8 cellular contexts compared by ENCODE assay signal in genomic region chr1:89995595-89996397, GRCh38. TPM values are rescaled to one million over a fixed set of nuclear protein-coding genes. Genes with fewer than 3 reads are reported as not detected.
A peak's percentile ranks its signal among the peaks of the same experiment; 100 is the strongest.
DNase-seq lines count a peak whose midpoint lies in the region; ATAC-seq, FAIRE-seq and TF ChIP-seq lines count a peak whose summit lies in the region.

No MANE protein-coding gene starts in this region.

- TF ChIP-seq POLR2A in adrenal gland (IDR thresholded peaks at IDR 0.05), result no peak
- TF ChIP-seq POLR2A in GM12891 (IDR thresholded peaks at IDR 0.05; ENCODE audit: low read depth, low read length), result no peak

- peaks cover 25 to 47% (median 36%) of the 10 kb centered on the region in 4 donors for H3K4me1 Mint-ChIP-seq in CD4-positive, alpha-beta memory T cell
- H3K4me1 Mint-ChIP-seq in IgD-negative memory B cell, result peaks cover 21 to 31% (median 28%) of the 10 kb centered on the region in 3 donors
- H3K4me1 Mint-ChIP-seq in stimulated activated naive CD8-positive, alpha-beta T cell treated with anti-CD3 and anti-CD28 coated beads, Interleukin-15, amount 100 ng/mL, for 72 hours, result peaks cover 59% of the 10 kb centered on the region

- FAIRE-seq in GM12891 (lab: Jason Lieb, UNC), result no peak

- H3K4me3 Mint-ChIP-seq in CD4-positive, alpha-beta memory T cell, result peak overlapping the region; percentile 92 to 100 (median 98)
- peak overlapping the region; percentile 93 to 100 (median 98) for H3K4me3 Mint-ChIP-seq in IgD-negative memory B cell
- H3K4me3 Mint-ChIP-seq in stimulated activated naive CD8-positive, alpha-beta T cell treated with anti-CD3 and anti-CD28 coated beads, Interleukin-15, amount 100 ng/mL, for 72 hours, result peak overlapping the region; percentile 97 to 99

- H3K36me3 Mint-ChIP-seq in CD4-positive, alpha-beta memory T cell, result peaks cover 12 to 17% of the 10 kb centered on the region in 2 donors
- H3K36me3 Mint-ChIP-seq in IgD-negative memory B cell, result peaks cover 3% of the 10 kb centered on the region

- H3K27me3 ChIP-seq in CD4-positive, alpha-beta memory T cell (ENCODE audit: insufficient read depth, low read length), result no peaks in the 10 kb centered on the region
- H3K27me3 ChIP-seq in adrenal gland, result no peaks in the 10 kb centered on the region

- H3K4me3 ChIP-seq in CD4-positive, alpha-beta memory T cell (ENCODE audit: low read length in 2 of 2), result peak overlapping the region; percentile 77 to 95
- H3K4me3 ChIP-seq in adrenal gland, result peak overlapping the region; percentile 31 to 97 (median 74)

- ATAC-seq in stimulated activated naive CD8-positive, alpha-beta T cell treated with anti-CD3 and anti-CD28 coated beads, Interleukin-15, amount 100 ng/mL, for 72 hours, result no peak
- no peak for ATAC-seq in HG02571 (IDR thresholded peaks at IDR 0.05; ENCODE audit: unreplicated experiment)

- POLR2A ChIA-PET in CD4-positive, alpha-beta memory T cell (lab: Charles Lee; ENCODE audit: partially characterized antibody), result interaction anchor here (0.9 to 1.2 kb wide), 3 partner anchors 152 to 1104 kb away, joined by 3 to 6 read pairs (median 3); partner anchors contain the start of gene GTF2B

- WGBS in adrenal gland, 4 donors, result 1 to 2% (median 1%) methylated on average over 15 of the region's 15 CpGs

- intact Hi-C loops in CD4-positive, alpha-beta memory T cell (cut with micrococcal nuclease), result loop anchor here (1.0 to 10.0 kb wide), 6 partner anchors 153 to 1313 kb away; partner anchors contain the start of genes GTF2B, LRRC8B, LRRC8D and PKN2
- intact Hi-C loops in adrenal gland (cut with DNase I), result no loop called here

- H3K36me3 ChIP-seq in CD4-positive, alpha-beta memory T cell (ENCODE audit: insufficient read depth, low read length), result peaks cover 3% of the 10 kb centered on the region
- no peaks in the 10 kb centered on the region for H3K36me3 ChIP-seq in adrenal gland (replicated peaks in 1 of 2)

- no peak for DNase-seq in CD4-positive, alpha-beta memory T cell
- no peak for DNase-seq in adrenal gland
- DNase-seq in inferior parietal cortex (ENCODE audit: extremely low spot score), result peak; percentile 13
- DNase-seq in stimulated activated naive CD8-positive, alpha-beta T cell treated with anti-CD3 and anti-CD28 coated beads, Interleukin-15, amount 100 ng/mL, for 72 hours, result no peak
- no peak for DNase-seq in GM12891 (ENCODE audit: insufficient read length, low spot score)
- no peak for DNase-seq in RPMI8226

- H3K9me3 ChIP-seq in CD4-positive, alpha-beta memory T cell (ENCODE audit: control insufficient read depth in 1 of 2, low read length in 2 of 2), result no peaks in the 10 kb centered on the region
- H3K9me3 ChIP-seq in adrenal gland (replicated peaks in 1 of 3), result no peaks in the 10 kb centered on the region

- peaks cover 44% of the 10 kb centered on the region for H3K4me1 ChIP-seq in CD4-positive, alpha-beta memory T cell (ENCODE audit: insufficient read depth, low read length)
- peaks cover 24 to 35% of the 10 kb centered on the region in 2 donors for H3K4me1 ChIP-seq in adrenal gland (replicated peaks in 1 of 2)

- TF ChIP-seq CTCF in adrenal gland (IDR thresholded peaks at IDR 0.05), result no peak

- CTCF ChIA-PET in CD4-positive, alpha-beta memory T cell (lab: Charles Lee; ENCODE audit: partially characterized antibody), result no interaction called here

- H3K27ac Mint-ChIP-seq in CD4-positive, alpha-beta memory T cell, result peak overlapping the region; percentile 87 to 99 (median 95)
- peak overlapping the region; percentile 84 to 97 (median 91) for H3K27ac Mint-ChIP-seq in IgD-negative memory B cell
- H3K27ac Mint-ChIP-seq in stimulated activated naive CD8-positive, alpha-beta T cell treated with anti-CD3 and anti-CD28 coated beads, Interleukin-15, amount 100 ng/mL, for 72 hours, result peak overlapping the region; percentile 98

- no peaks in the 10 kb centered on the region for H3K9me3 Mint-ChIP-seq in CD4-positive, alpha-beta memory T cell
- no peaks in the 10 kb centered on the region for H3K9me3 Mint-ChIP-seq in IgD-negative memory B cell
- no peaks in the 10 kb centered on the region for H3K9me3 Mint-ChIP-seq in stimulated activated naive CD8-positive, alpha-beta T cell treated with anti-CD3 and anti-CD28 coated beads, Interleukin-15, amount 100 ng/mL, for 72 hours

- H3K27me3 Mint-ChIP-seq in CD4-positive, alpha-beta memory T cell, result no peaks in the 10 kb centered on the region
- H3K27me3 Mint-ChIP-seq in IgD-negative memory B cell, result peaks cover 4% of the 10 kb centered on the region
- H3K27me3 Mint-ChIP-seq in stimulated activated naive CD8-positive, alpha-beta T cell treated with anti-CD3 and anti-CD28 coated beads, Interleukin-15, amount 100 ng/mL, for 72 hours, result no peaks in the 10 kb centered on the region

- H3K27ac ChIP-seq in CD4-positive, alpha-beta memory T cell (ENCODE audit: low read depth, low read length), result peak overlapping the region; percentile 83
- H3K27ac ChIP-seq in adrenal gland, result peak overlapping the region; percentile 95 to 99 (median 97)

TF ChIP-seq in GM12891, 5 proteins besides CTCF, POLR2A, EP300 and RAD21:
- TF ChIP-seq TAF1 (IDR thresholded peaks at IDR 0.05; ENCODE audit: low read depth, low read length) (no peak), POU2F2 (IDR thresholded peaks at IDR 0.05; ENCODE audit: low read depth, low read length) (no peak), PAX5 (IDR thresholded peaks at IDR 0.05; ENCODE audit: insufficient read depth, low read length, severe bottlenecking) (no peak), SPI1 (IDR thresholded peaks at IDR 0.05; ENCODE audit: low read depth, low read length) (no peak), POLR2AphosphoS5 (IDR thresholded peaks at IDR 0.05; ENCODE audit: low read depth, low read length) (no peak)

RNA-seq across cellular contexts. Expression of gene ZNF326, which starts 0.9 kb away (rescaled TPM):
- 10 to 100 TPM; 17.4 to 20.6 TPM for total RNA-seq in CD4-positive, alpha-beta memory T cell
- 1 to 10 TPM; 2.1 to 4.3 TPM for polyA plus RNA-seq in CD4-positive, alpha-beta memory T cell
- 10.5 TPM for polyA plus RNA-seq in IgD-negative memory B cell
- 10 to 100 TPM in 6 of 8 donors, 1 to 10 TPM in 2; 4.1 to 19.1 (median 14.6) TPM for total RNA-seq in adrenal gland
- 10 to 100 TPM; 10.6 to 28.3 (median 18.3) TPM for polyA plus RNA-seq in adrenal gland
- polyA plus RNA-seq in GM12891 (2012; ENCODE audit: low read depth, missing spikeins), result 9.6 TPM
